10 cellular contexts compared by ENCODE assay signal in the genomic region with DNA sequence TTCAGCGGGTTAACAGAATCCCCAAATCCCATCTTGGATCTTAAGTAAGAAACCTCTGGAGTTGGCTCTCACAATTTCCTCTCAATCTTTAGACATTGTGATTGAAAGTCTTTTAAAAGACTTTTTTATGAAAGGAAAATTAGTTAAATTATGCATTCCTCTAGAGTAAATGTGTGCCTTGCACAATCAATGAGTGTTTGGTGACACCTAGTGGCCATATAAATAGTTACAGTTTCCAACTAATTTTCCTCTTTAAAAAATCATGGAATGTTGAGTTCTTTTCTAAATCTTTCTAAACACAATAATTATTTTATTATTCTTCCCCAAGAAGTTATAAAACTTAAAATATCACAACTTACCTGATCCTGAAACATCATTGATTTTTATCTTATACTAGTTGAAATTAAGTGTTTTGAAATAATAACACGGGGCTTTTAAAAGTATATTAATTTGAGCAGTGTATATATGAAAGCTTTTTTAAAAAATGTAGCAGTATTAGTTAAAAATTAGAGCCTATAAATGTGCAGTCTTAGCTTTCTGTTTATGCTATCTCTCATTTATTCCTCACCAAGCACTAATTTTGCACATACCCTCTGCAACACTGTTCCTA.
A peak's percentile ranks its signal among the peaks of the same experiment; 100 is the strongest.
DNase-seq lines count a peak whose midpoint lies in the region; ATAC-seq, FAIRE-seq and TF ChIP-seq lines count a peak whose summit lies in the region.
"Had no signal": no experiment of that assay in that cellular context is flagged by ENCODE, and none has a peak within 500 bp of the region (broad histone marks: within the 10 kb centered on the region; RNA-seq: fewer than 3 reads in every experiment).

No MANE protein-coding gene starts in this region.

- H3K27me3 ChIP-seq in gastroesophageal sphincter (peaks cover 6% of the 10 kb centered on the region), transverse colon (no peaks in the 10 kb centered on the region)

- peaks cover 29% of the 10 kb centered on the region for H3K27me3 Mint-ChIP-seq in activated CD8-positive, alpha-beta memory T cell treated with anti-CD3 and anti-CD28 coated beads, Interleukin-2, amount 10 ng/mL, durations not matched to agents 7 days and 5 days

- no peaks in the 10 kb centered on the region for H3K9me3 Mint-ChIP-seq in activated CD8-positive, alpha-beta memory T cell treated with anti-CD3 and anti-CD28 coated beads, Interleukin-2, amount 10 ng/mL, durations not matched to agents 7 days and 5 days (ENCODE audit: low read depth)
- H3K9me3 Mint-ChIP-seq: naive thymus-derived CD4-positive, alpha-beta T cell had no signal

- H3K27ac ChIP-seq in gastroesophageal sphincter (no peak overlapping the region), transverse colon (no peak overlapping the region)
- H3K27ac ChIP-seq: SJSA1 had no signal

- TF ChIP-seq POLR2A in gastroesophageal sphincter (IDR thresholded peaks at IDR 0.05), result no peak
- TF ChIP-seq POLR2A in transverse colon (IDR thresholded peaks at IDR 0.05), result no peak

- peak; percentile 76 for TF ChIP-seq CTCF in D721Med (IDR thresholded peaks at IDR 0.05; ENCODE audit: insufficient read depth, missing control alignments)
- peak; percentile 65 to 78 (median 70) for TF ChIP-seq CTCF in gastroesophageal sphincter (IDR thresholded peaks at IDR 0.05)
- peak; percentile 68 to 84 (median 74) for TF ChIP-seq CTCF in transverse colon (IDR thresholded peaks at IDR 0.05)

- no peaks in the 10 kb centered on the region for H3K9me3 ChIP-seq in gastroesophageal sphincter
- H3K9me3 ChIP-seq in transverse colon, result no peaks in the 10 kb centered on the region
- H3K9me3 ChIP-seq: SJSA1 had no signal

- no peak overlapping the region for H3K27ac Mint-ChIP-seq in activated CD8-positive, alpha-beta memory T cell treated with anti-CD3 and anti-CD28 coated beads, Interleukin-2, amount 10 ng/mL, durations not matched to agents 7 days and 5 days
- H3K27ac Mint-ChIP-seq: naive thymus-derived CD4-positive, alpha-beta T cell had no signal

- peak; percentile 47 for ATAC-seq in HG03354 (IDR thresholded peaks at IDR 0.05; ENCODE audit: poor library complexity, severe bottlenecking, unreplicated experiment)
- ATAC-seq in gastroesophageal sphincter, result no peak
- no peak for ATAC-seq in HG02571 (IDR thresholded peaks at IDR 0.05; ENCODE audit: unreplicated experiment)
- no peak for ATAC-seq in activated CD8-positive, alpha-beta memory T cell treated with anti-CD3 and anti-CD28 coated beads, Interleukin-2, amount 10 ng/mL, durations not matched to agents 7 days and 5 days
- ATAC-seq: naive thymus-derived CD4-positive, alpha-beta T cell had no signal

- no peak overlapping the region for H3K4me3 ChIP-seq in gastroesophageal sphincter
- H3K4me3 ChIP-seq in transverse colon, result no peak overlapping the region
- H3K4me3 ChIP-seq: SJSA1 had no signal

- H3K36me3 ChIP-seq in gastroesophageal sphincter (no peaks in the 10 kb centered on the region), transverse colon (no peaks in the 10 kb centered on the region)
- H3K36me3 ChIP-seq: SJSA1 had no signal

- in situ Hi-C loops in transverse colon (cut with MboI; ENCODE audit: low pct_ligation_motif_present in 1 of 4, low pct_unique_long_range_greater_than_20kb in 1 of 4, low sequenced_read_pairs in 3 of 4), result loop anchor here in 2 of 4 donors (10.0 to 25.0 kb wide), 4 partner anchors 159 to 1209 kb away; partner anchors contain the start of gene TFAP2B (in 2 of the 2)

- no peaks in the 10 kb centered on the region for H3K4me1 Mint-ChIP-seq in activated CD8-positive, alpha-beta memory T cell treated with anti-CD3 and anti-CD28 coated beads, Interleukin-2, amount 10 ng/mL, durations not matched to agents 7 days and 5 days
- H3K4me1 Mint-ChIP-seq: naive thymus-derived CD4-positive, alpha-beta T cell had no signal

- no peak for DNase-seq in D721Med (ENCODE audit: insufficient read length, low spot score)
- DNase-seq in SKM-1 (lab: John Stamatoyannopoulos, UW; ENCODE audit: unreplicated experiment), result peak; percentile 13
- DNase-seq in transverse colon, result no peak
- no peak for DNase-seq in retina
- DNase-seq in activated CD8-positive, alpha-beta memory T cell treated with anti-CD3 and anti-CD28 coated beads, Interleukin-2, amount 10 ng/mL, durations not matched to agents 7 days and 5 days, result no peak

- H3K4me1 ChIP-seq in gastroesophageal sphincter, result no peaks in the 10 kb centered on the region
- peaks cover 0 to 13% (median 4%) of the 10 kb centered on the region in 4 donors for H3K4me1 ChIP-seq in transverse colon
- H3K4me1 ChIP-seq: SJSA1 had no signal

- intact Hi-C loops in transverse colon (cut with DNase I; ENCODE audit: low total_unique reads), result no loop called here

- H3K4me3 Mint-ChIP-seq in activated CD8-positive, alpha-beta memory T cell treated with anti-CD3 and anti-CD28 coated beads, Interleukin-2, amount 10 ng/mL, durations not matched to agents 7 days and 5 days, result no peak overlapping the region
- H3K4me3 Mint-ChIP-seq: naive thymus-derived CD4-positive, alpha-beta T cell had no signal

- no peaks in the 10 kb centered on the region for H3K36me3 Mint-ChIP-seq in activated CD8-positive, alpha-beta memory T cell treated with anti-CD3 and anti-CD28 coated beads, Interleukin-2, amount 10 ng/mL, durations not matched to agents 7 days and 5 days
- H3K36me3 Mint-ChIP-seq: naive thymus-derived CD4-positive, alpha-beta T cell had no signal

- WGBS in gastroesophageal sphincter (ENCODE audit: low coverage in 1 of 2), 2 donors, result 61 to 79% methylated on average over 2 of the region's 2 CpGs
- WGBS in transverse colon (ENCODE audit: low coverage in 1 of 2), 2 donors, result 90% methylated on average over 2 of the region's 2 CpGs

- TF ChIP-seq EP300 in gastroesophageal sphincter (IDR thresholded peaks at IDR 0.05) (no peak), transverse colon (IDR thresholded peaks at IDR 0.05; ENCODE audit: low read depth) (no peak)

- CTCF ChIA-PET in activated CD8-positive, alpha-beta memory T cell treated with anti-CD3 and anti-CD28 coated beads, Interleukin-2, amount 10 ng/mL, durations not matched to agents 7 days and 5 days (lab: Charles Lee), result interaction anchor here (0.8 to 2.4 kb wide), 5 partner anchors 11 to 934 kb away, joined by 3 to 11 read pairs (median 5); no protein-coding TSS in a partner anchor

- FAIRE-seq in D721Med (lab: Jason Lieb, UNC), result peak; percentile 84
